ENCODE assay signal across 26 cellular contexts in the genomic region with DNA sequence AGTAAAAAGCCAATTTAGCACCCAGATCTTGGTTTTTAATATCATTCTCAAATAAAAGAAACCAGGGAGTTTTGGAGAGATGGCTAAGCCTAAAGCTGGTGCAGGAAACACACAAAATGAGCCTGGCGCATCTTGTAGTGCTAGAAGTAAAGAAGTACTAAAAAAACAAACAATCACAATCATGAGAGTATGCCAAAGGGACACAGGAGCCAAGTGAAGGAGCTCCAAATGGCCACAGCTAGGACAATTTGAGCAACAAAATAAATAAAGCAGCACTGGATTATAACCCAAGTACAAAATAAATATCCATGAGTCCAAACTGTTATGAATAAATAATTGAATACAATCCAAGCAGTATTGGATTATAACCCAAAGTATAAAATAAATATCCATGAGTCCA.
"Had no signal": no experiment of that assay in that cellular context is flagged by ENCODE, and none has a peak within 500 bp of the region (broad histone marks: within the 10 kb centered on the region; RNA-seq: fewer than 3 reads in every experiment).

No MANE protein-coding gene starts in this region.

- DNase-seq: naive B cell; naive thymus-derived CD8-positive, alpha-beta T cell; nephron progenitor cell; nucleus accumbens; posterior cingulate gyrus; psoas muscle; right cardiac atrium; right lobe of liver; sigmoid colon; small intestine; stimulated activated CD4-positive, alpha-beta T cell treated with anti-CD3 and anti-CD28 coated beads, Interleukin-15, amount 100 ng/mL, for 24 hours; stimulated activated CD4-positive, alpha-beta T cell treated with anti-CD3 and anti-CD28 coated beads, Interleukin-2, amount 100 ng/mL, for 24 hours; stimulated activated CD4-positive, alpha-beta T cell treated with anti-CD3 and anti-CD28 coated beads, Interleukin-2, amount 100 ng/mL, for 48 hours; stimulated activated CD4-positive, alpha-beta T cell treated with anti-CD3 and anti-CD28 coated beads, Interleukin-4, amount 100 ng/mL, for 24 hours; stimulated activated naive B cell treated with anti-CD40 and anti-IgM and Interleukin-4, amounts not matched to agents 10 μg/mL and 1 μg/mL and 100 μg/mL, for 72 hours; stimulated activated naive CD4-positive, alpha-beta T cell treated with Interleukin-2 at 50 U/mL for 16 hours; stomach; thyroid gland; transverse colon; upper lobe of right lung had no signal

- H3K36me3 ChIP-seq: neutrophil, right lobe of liver, sigmoid colon, stomach, thoracic aorta, thyroid gland, transverse colon, upper lobe of right lung, vagina had no signal

- H3K27me3 ChIP-seq: neutrophil, right lobe of liver, sigmoid colon, stomach, thyroid gland, transverse colon, upper lobe of right lung, vagina had no signal

- H3K4me3 ChIP-seq: psoas muscle, right lobe of liver, sigmoid colon, stomach, thoracic aorta, thyroid gland, transverse colon, upper lobe of right lung, vagina had no signal

- H3K9me3 ChIP-seq: neutrophil, right lobe of liver, sigmoid colon, stomach, thoracic aorta, thyroid gland, transverse colon, upper lobe of right lung, vagina had no signal

- H3K27ac ChIP-seq: neutrophil, parathyroid adenoma, psoas muscle, right lobe of liver, sigmoid colon, stomach, thoracic aorta, thyroid gland, transverse colon, upper lobe of right lung, vagina had no signal

- ATAC-seq: naive thymus-derived CD8-positive, alpha-beta T cell; natural killer cell treated with Interleukin-12 subunit alpha and Interleukin-12 subunit beta and Interleukin-15 and Interleukin-18, amount 100 ng/mL, for 72 hours; psoas muscle; right cardiac atrium; stimulated activated effector memory CD8-positive, alpha-beta T cell treated with anti-CD3 and anti-CD28 coated beads, Interleukin-12 subunit alpha, Interleukin-12 subunit beta, amount 100 ng/mL, for 72 hours; stimulated activated naive B cell treated with anti-CD40 and anti-IgM and Interleukin-4, amounts not matched to agents 10 μg/mL and 1 μg/mL and 100 μg/mL, for 72 hours; upper lobe of right lung had no signal

- H3K4me1 ChIP-seq: psoas muscle, right lobe of liver, sigmoid colon, stomach, thyroid gland, transverse colon, upper lobe of right lung, vagina had no signal
